Comparison of ENCODE assay signal across 8 cellular contexts in the genomic region with DNA sequence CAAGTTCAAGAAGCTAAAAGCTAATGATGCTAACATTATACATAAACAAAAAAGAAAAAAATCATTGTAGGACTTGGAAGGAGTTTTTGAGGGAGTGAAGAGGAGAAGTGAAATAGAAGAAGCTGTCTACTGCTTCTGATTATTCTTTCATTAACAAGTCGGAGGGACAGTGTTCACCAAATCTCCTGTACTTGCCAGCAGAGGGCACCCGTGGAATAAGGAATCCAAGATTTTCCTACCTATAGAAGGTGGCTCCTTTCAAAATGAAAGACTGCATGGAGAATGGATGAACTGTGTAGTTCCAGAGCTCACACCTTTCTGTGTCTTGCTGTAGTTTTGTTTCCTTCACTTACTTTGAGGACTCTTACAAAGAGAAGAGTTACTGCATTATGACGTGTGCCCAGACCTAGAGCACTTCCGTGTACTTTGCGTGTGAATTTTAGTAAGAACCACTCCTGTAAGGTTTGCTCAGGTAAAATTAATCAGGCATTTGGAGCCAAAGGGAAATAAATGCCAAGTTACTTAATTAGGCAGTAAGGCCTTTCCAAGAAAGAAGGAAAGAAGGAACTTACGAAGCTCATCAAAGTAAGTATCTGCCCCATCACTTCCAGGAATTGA.
A peak's percentile ranks its signal among the peaks of the same experiment; 100 is the strongest.
DNase-seq lines count a peak whose midpoint lies in the region; ATAC-seq, FAIRE-seq and TF ChIP-seq lines count a peak whose summit lies in the region.

No MANE protein-coding gene starts in this region.

- no peak overlapping the region for H3K27ac Mint-ChIP-seq in MCF 10A (ENCODE audit: low read depth, unreplicated experiment)

- intact Hi-C loops in MCF 10A (cut with micrococcal nuclease): loop anchor here (1.0 to 5.0 kb wide), 6 partner anchors 150 to 809 kb away; no protein-coding TSS in a partner anchor

- H3K4me3 Mint-ChIP-seq in MCF 10A (ENCODE audit: unreplicated experiment): no peak overlapping the region

- ATAC-seq in HG03565 (IDR thresholded peaks at IDR 0.05; ENCODE audit: unreplicated experiment) (peak; percentile 42), GM21737 (IDR thresholded peaks at IDR 0.05; ENCODE audit: unreplicated experiment) (no peak)

- peak; percentile 71 for TF ChIP-seq CTCF in MCF 10A (IDR thresholded peaks at IDR 0.05; ENCODE audit: unreplicated experiment)

- peak; percentile 87 for FAIRE-seq in GM12892 (lab: Jason Lieb, UNC)

- no peaks in the 10 kb centered on the region for H3K4me1 Mint-ChIP-seq in MCF 10A (ENCODE audit: insufficient read depth, unreplicated experiment)

- TF ChIP-seq POLR2A in GM12892 (IDR thresholded peaks at IDR 0.05; ENCODE audit: low read depth, low read length): no peak

- POLR2A ChIA-PET in MCF 10A (lab: Yijun Ruan, JAX): interaction anchor here (0.5 to 0.6 kb wide), 2 partner anchors 511 to 973 kb away, joined by 3 read pairs; no protein-coding TSS in a partner anchor

- DNase-seq in Ammon's horn (ENCODE audit: low spot score) (peak; percentile 76), GM12892 (ENCODE audit: insufficient read length) (no peak), NOMO-1 treated with DMSO at 0.1 percent for 48 hours (lab: John Stamatoyannopoulos, UW; ENCODE audit: unreplicated experiment) (peak; percentile 83), MCF 10A (ENCODE audit: unreplicated experiment) (peak; percentile 74), islet precursor cell (peak; percentile 80)
- peak; percentile 45 for DNase-seq in stimulated activated CD8-positive, alpha-beta memory T cell treated with anti-CD3 and anti-CD28 coated beads, Interleukin-4, amount 100 ng/mL, for 48 hours

- H3K36me3 Mint-ChIP-seq in MCF 10A (ENCODE audit: insufficient read depth, unreplicated experiment): no peaks in the 10 kb centered on the region

- peaks cover 53% of the 10 kb centered on the region for H3K27me3 Mint-ChIP-seq in MCF 10A (ENCODE audit: insufficient read depth, unreplicated experiment)

- CTCF ChIA-PET in MCF 10A (lab: Yijun Ruan, JAX): interaction anchor here (0.5 to 6.8 kb wide), 63 partner anchors 8 to 1863 kb away, joined by 3 to 82 read pairs (median 4); no protein-coding TSS in a partner anchor

- no peaks in the 10 kb centered on the region for H3K9me3 Mint-ChIP-seq in MCF 10A (ENCODE audit: unreplicated experiment)

- BruUV-seq in MCF 10A (replicated peaks; lab: Mats Ljungman, UMichigan): no TSS peak
